In the genomic region with DNA sequence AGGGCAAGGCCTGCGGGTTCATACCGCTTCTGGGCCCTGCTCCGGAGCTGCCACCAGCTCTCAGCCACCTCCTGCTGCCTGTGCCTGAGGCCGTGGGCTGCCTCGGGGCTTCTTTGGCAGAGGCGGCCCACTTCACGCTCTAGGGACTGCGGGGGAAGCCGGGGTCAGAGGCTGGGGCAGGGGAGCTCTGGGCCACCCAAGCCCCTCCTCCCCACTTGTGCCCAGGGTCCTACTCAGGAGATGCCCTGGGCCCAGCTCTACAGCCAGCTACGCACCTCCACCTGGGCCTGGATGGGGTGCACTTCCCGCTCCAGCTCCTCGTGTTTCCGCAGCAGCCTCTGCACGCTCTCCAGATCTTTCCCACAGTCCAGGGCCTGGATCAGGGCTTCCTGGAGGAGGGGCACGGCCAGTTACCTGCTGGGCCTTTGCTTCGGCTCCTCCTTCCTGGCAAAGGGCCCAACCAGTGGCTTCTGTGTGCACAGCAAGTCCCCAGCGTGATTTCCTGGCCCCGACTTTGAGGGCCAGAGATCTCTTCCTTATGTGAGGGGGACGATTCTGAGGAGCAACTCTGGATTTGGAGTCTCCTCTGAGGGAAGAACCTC, we compare ENCODE assay signal across 1 cellular context.
TF ChIP-seq lines count a peak whose summit lies in the region.

No MANE protein-coding gene starts in this region.

TF ChIP-seq in HCT116, 20 proteins besides CTCF, POLR2A, EP300 and RAD21 (continued from another document):
- TF ChIP-seq, protein P1, sequence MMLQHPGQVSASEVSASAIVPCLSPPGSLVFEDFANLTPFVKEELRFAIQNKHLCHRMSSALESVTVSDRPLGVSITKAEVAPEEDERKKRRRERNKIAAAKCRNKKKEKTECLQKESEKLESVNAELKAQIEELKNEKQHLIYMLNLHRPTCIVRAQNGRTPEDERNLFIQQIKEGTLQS (IDR thresholded peaks at IDR 0.05): no peak
- TF ChIP-seq, protein P2, sequence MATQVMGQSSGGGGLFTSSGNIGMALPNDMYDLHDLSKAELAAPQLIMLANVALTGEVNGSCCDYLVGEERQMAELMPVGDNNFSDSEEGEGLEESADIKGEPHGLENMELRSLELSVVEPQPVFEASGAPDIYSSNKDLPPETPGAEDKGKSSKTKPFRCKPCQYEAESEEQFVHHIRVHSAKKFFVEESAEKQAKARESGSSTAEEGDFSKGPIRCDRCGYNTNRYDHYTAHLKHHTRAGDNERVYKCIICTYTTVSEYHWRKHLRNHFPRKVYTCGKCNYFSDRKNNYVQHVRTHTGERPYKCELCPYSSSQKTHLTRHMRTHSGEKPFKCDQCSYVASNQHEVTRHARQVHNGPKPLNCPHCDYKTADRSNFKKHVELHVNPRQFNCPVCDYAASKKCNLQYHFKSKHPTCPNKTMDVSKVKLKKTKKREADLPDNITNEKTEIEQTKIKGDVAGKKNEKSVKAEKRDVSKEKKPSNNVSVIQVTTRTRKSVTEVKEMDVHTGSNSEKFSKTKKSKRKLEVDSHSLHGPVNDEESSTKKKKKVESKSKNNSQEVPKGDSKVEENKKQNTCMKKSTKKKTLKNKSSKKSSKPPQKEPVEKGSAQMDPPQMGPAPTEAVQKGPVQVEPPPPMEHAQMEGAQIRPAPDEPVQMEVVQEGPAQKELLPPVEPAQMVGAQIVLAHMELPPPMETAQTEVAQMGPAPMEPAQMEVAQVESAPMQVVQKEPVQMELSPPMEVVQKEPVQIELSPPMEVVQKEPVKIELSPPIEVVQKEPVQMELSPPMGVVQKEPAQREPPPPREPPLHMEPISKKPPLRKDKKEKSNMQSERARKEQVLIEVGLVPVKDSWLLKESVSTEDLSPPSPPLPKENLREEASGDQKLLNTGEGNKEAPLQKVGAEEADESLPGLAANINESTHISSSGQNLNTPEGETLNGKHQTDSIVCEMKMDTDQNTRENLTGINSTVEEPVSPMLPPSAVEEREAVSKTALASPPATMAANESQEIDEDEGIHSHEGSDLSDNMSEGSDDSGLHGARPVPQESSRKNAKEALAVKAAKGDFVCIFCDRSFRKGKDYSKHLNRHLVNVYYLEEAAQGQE (IDR thresholded peaks at IDR 0.05; ENCODE audit: low read depth): no peak
- no peak for TF ChIP-seq JUND (IDR thresholded peaks at IDR 0.05)
TF ChIP-seq in HCT116: peak in this region for 0.
